22 cellular contexts compared by ENCODE assay signal in the genomic region with DNA sequence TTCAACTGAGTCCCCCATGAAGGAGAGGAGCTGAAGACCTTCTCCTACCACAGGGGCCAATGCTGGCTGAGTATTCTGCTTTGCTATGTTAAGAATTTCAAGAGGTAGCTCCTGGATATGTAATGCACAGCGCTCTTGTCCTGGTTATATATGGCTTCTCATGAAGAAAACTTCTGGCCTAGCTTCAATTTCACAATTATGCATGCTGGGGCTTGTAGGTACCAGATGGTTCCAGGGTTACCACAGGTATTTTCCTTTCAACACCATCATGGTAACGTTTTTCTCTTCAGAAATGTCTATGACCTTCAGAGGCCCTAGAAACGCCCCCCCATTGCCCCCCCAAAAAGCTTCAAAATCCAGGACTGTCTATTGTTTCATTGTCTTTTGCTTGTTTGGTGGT.
"Had no signal": no experiment of that assay in that cellular context is flagged by ENCODE, and none has a peak within 500 bp of the region (broad histone marks: within the 10 kb centered on the region; RNA-seq: fewer than 3 reads in every experiment).

No MANE protein-coding gene starts in this region.

- H3K4me1 ChIP-seq: esophagus muscularis mucosa, sigmoid colon had no signal

- DNase-seq: activated CD4-positive, alpha-beta T cell treated with anti-CD3 and anti-CD28 coated beads for 1 hour; activated CD4-positive, alpha-beta T cell treated with anti-CD3 and anti-CD28 coated beads, Interleukin-2, amount 50 U/mL, for 4 hours; activated CD8-positive, alpha-beta memory T cell treated with anti-CD3 and anti-CD28 coated beads for 24 hours; activated CD8-positive, alpha-beta memory T cell treated with anti-CD3 and anti-CD28 coated beads, Interleukin-2, amount 50 U/mL, for 4 hours; activated naive CD4-positive, alpha-beta T cell; activated naive CD8-positive, alpha-beta T cell treated with anti-CD3 and anti-CD28 coated beads, Interleukin-2, amount 10 ng/mL, durations not matched to agents 7 days and 5 days; activated T-cell treated with anti-CD3 and anti-CD28 coated beads, Interleukin-2, amount 50 U/mL, for 24 hours; amygdala; effector CD8-positive, alpha-beta T cell; gastrocnemius medialis; hippocampal formation; left ventricle myocardium superior; retina; sigmoid colon; stimulated activated CD4-positive, alpha-beta T cell treated with anti-CD3 and anti-CD28 coated beads, Interleukin-2, amount 100 ng/mL, for 48 hours; stimulated activated naive CD4-positive, alpha-beta T cell treated with Interleukin-2 at 50 U/mL for 16 hours; thyroid gland; WERI-Rb-1 had no signal

- H3K4me3 ChIP-seq: cardiac muscle cell, esophagus muscularis mucosa, gastrocnemius medialis, sigmoid colon, smooth muscle cell, thyroid gland had no signal

- H3K27me3 ChIP-seq: esophagus muscularis mucosa, gastrocnemius medialis, sigmoid colon, thyroid gland had no signal

- ATAC-seq: gastrocnemius medialis; left ventricle myocardium superior; natural killer cell treated with Interleukin-12 subunit alpha and Interleukin-12 subunit beta and Interleukin-15 and Interleukin-18, amount 100 ng/mL, for 72 hours had no signal

- H3K36me3 ChIP-seq: cardiac muscle cell, esophagus muscularis mucosa, gastrocnemius medialis, sigmoid colon, thyroid gland, WERI-Rb-1 had no signal

- H3K27ac ChIP-seq: cardiac muscle cell, esophagus muscularis mucosa, gastrocnemius medialis, sigmoid colon, thyroid gland, WERI-Rb-1 had no signal
